Comparison of ENCODE assay signal across 11 cellular contexts in the genomic region with DNA sequence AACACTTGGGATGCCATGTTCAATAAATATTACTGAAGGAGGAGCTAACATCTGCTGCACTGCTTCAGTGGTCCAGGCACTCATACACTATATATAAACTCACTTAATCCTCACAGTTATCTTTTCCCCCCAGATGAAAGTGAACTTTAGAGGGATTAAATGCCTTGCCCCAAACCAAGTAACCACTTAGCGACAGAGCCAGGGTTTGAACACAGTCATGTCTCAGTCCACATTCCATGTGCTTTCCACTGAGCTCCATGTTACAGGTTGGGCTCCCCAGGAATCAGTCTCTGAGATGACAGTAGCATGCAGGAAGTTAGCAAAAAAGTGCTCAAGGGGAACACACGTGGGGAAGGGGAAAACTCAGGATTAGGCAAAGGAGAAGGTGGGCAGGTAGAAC. TPM values are rescaled to one million over a fixed set of nuclear protein-coding genes. Genes with fewer than 3 reads are reported as not detected.
DNase-seq lines count a peak whose midpoint lies in the region; ATAC-seq and TF ChIP-seq lines count a peak whose summit lies in the region.
"Had no signal": no experiment of that assay in that cellular context is flagged by ENCODE, and none has a peak within 500 bp of the region (broad histone marks: within the 10 kb centered on the region; RNA-seq: fewer than 3 reads in every experiment).

No MANE protein-coding gene starts in this region.

- H3K27ac Mint-ChIP-seq in activated CD4-positive, alpha-beta T cell treated with anti-CD3 and anti-CD28 coated beads, Interleukin-2, amount 10 ng/mL, durations not matched to agents 24 days and 14 days: no peak overlapping the region
- peak overlapping the region; percentile 12 to 90 (median 50) for H3K27ac Mint-ChIP-seq in nephron

- no peak for TF ChIP-seq CTCF in breast epithelium (IDR thresholded peaks at IDR 0.05)
- TF ChIP-seq CTCF in nephron (IDR thresholded peaks at IDR 0.05; ENCODE audit: unreplicated experiment in 3 of 3): no peak
- no peak for TF ChIP-seq CTCF in uterus (IDR thresholded peaks at IDR 0.05)
- no peak for TF ChIP-seq CTCF in tibial artery (IDR thresholded peaks at IDR 0.05)

- peaks cover 8% of the 10 kb centered on the region for H3K27me3 Mint-ChIP-seq in activated CD4-positive, alpha-beta T cell treated with anti-CD3 and anti-CD28 coated beads, Interleukin-2, amount 10 ng/mL, durations not matched to agents 24 days and 14 days
- H3K27me3 Mint-ChIP-seq in nephron (ENCODE audit: low read depth): peaks cover 3% of the 10 kb centered on the region

- H3K27me3 ChIP-seq in breast epithelium (no peaks in the 10 kb centered on the region), uterus (no peaks in the 10 kb centered on the region), tibial artery (no peaks in the 10 kb centered on the region)

- H3K4me3 Mint-ChIP-seq in activated CD4-positive, alpha-beta T cell treated with anti-CD3 and anti-CD28 coated beads, Interleukin-2, amount 10 ng/mL, durations not matched to agents 24 days and 14 days: peak overlapping the region; percentile 0
- peak overlapping the region; percentile 26 to 86 (median 31) for H3K4me3 Mint-ChIP-seq in nephron

- H3K27ac ChIP-seq in breast epithelium: peak overlapping the region; percentile 98 to 99
- peak overlapping the region; percentile 52 to 94 for H3K27ac ChIP-seq in uterus
- peak overlapping the region in 1 of 2 donors; percentile 92 for H3K27ac ChIP-seq in tibial artery
- H3K27ac ChIP-seq: SK-N-MC had no signal

- H3K9me3 Mint-ChIP-seq in activated CD4-positive, alpha-beta T cell treated with anti-CD3 and anti-CD28 coated beads, Interleukin-2, amount 10 ng/mL, durations not matched to agents 24 days and 14 days: no peaks in the 10 kb centered on the region
- H3K9me3 Mint-ChIP-seq in nephron: no peaks in the 10 kb centered on the region

- DNase-seq in activated CD4-positive, alpha-beta T cell treated with anti-CD3 and anti-CD28 coated beads, Interleukin-2, amount 10 ng/mL, durations not matched to agents 24 days and 14 days: no peak
- no peak for DNase-seq in activated CD4-positive, alpha-beta T cell treated with anti-CD3 and anti-CD28 coated beads for 4 hours
- DNase-seq in breast epithelium (ENCODE audit: low spot score in 2 of 2) (no peak), uterus (no peak), tibial artery (no peak)
- DNase-seq: activated effector memory CD4-positive, alpha-beta T cell treated with Interleukin-2 at 50 U/mL for 16 hours; NCI-H187 treated with DMSO at 0.1 percent for 48 hours had no signal

- ATAC-seq in GM21825 (IDR thresholded peaks at IDR 0.05; ENCODE audit: unreplicated experiment): no peak
- no peak for ATAC-seq in GM19455 (IDR thresholded peaks at IDR 0.05; ENCODE audit: unreplicated experiment)

- H3K36me3 Mint-ChIP-seq in activated CD4-positive, alpha-beta T cell treated with anti-CD3 and anti-CD28 coated beads, Interleukin-2, amount 10 ng/mL, durations not matched to agents 24 days and 14 days (ENCODE audit: low read depth): no peaks in the 10 kb centered on the region
- H3K36me3 Mint-ChIP-seq in nephron (ENCODE audit: low read depth): no peaks in the 10 kb centered on the region

- H3K4me1 Mint-ChIP-seq in activated CD4-positive, alpha-beta T cell treated with anti-CD3 and anti-CD28 coated beads, Interleukin-2, amount 10 ng/mL, durations not matched to agents 24 days and 14 days: peaks cover 48% of the 10 kb centered on the region
- H3K4me1 Mint-ChIP-seq in nephron: peaks cover 73% of the 10 kb centered on the region

- no peaks in the 10 kb centered on the region for H3K9me3 ChIP-seq in breast epithelium
- no peaks in the 10 kb centered on the region for H3K9me3 ChIP-seq in uterus
- no peaks in the 10 kb centered on the region for H3K9me3 ChIP-seq in tibial artery

- no peak for TF ChIP-seq POLR2A in breast epithelium (IDR thresholded peaks at IDR 0.05)
- no peak for TF ChIP-seq POLR2A in uterus (IDR thresholded peaks at IDR 0.05)

- H3K4me1 ChIP-seq in breast epithelium (peaks cover 3 to 9% of the 10 kb centered on the region in 2 donors), uterus (no peaks in the 10 kb centered on the region), tibial artery (peaks cover 0 to 61% (median 17%) of the 10 kb centered on the region in 4 donors)

- H3K4me3 ChIP-seq in breast epithelium: no peak overlapping the region
- H3K4me3 ChIP-seq in uterus: no peak overlapping the region
- H3K4me3 ChIP-seq in tibial artery: no peak overlapping the region
- H3K4me3 ChIP-seq: SK-N-MC had no signal

- intact Hi-C loops in activated CD4-positive, alpha-beta T cell treated with anti-CD3 and anti-CD28 coated beads, Interleukin-2, amount 10 ng/mL, durations not matched to agents 24 days and 14 days (cut with micrococcal nuclease): no loop called here
- intact Hi-C loops in breast epithelium (cut with DNase I; ENCODE audit: low total_unique reads): loop anchor here (5.0 kb wide), 1 partner anchor 823 kb away; no protein-coding TSS in a partner anchor
- intact Hi-C loops in uterus (cut with DNase I; ENCODE audit: low total_unique reads): no loop called here
- intact Hi-C loops in tibial artery (cut with DNase I; ENCODE audit: low total_unique reads): loop anchor here (5.0 kb wide), 1 partner anchor 72 kb away; no protein-coding TSS in a partner anchor

- no peaks in the 10 kb centered on the region for H3K36me3 ChIP-seq in breast epithelium
- no peaks in the 10 kb centered on the region for H3K36me3 ChIP-seq in uterus
- H3K36me3 ChIP-seq in tibial artery: no peaks in the 10 kb centered on the region

RNA-seq across cellular contexts. Expression of a gene that starts 59.3 kb away (rescaled TPM):
- 34.1 and 34.3 TPM in 2 replicates for total RNA-seq in activated CD4-positive, alpha-beta T cell treated with anti-CD3 and anti-CD28 coated beads, Interleukin-2, amount 10 ng/mL, durations not matched to agents 24 days and 14 days
- total RNA-seq in breast epithelium (10 to 100 TPM; 19.7 to 49.8 (median 48.7) TPM), uterus (10 to 100 TPM; 35.0 to 82.9 (median 60.0) TPM)

Comparison
In these comparisons a context has a peak if more than half of its experiments do, and no peak if none do; other contexts are left out.
1. intact Hi-C loops: an anchor here in breast epithelium (5.0 kb wide) and tibial artery (5.0 kb wide); none called in activated CD4-positive, alpha-beta T cell treated with anti-CD3 and anti-CD28 coated beads, Interleukin-2, amount 10 ng/mL, durations not matched to agents 24 days and 14 days and uterus.